In the genomic region with DNA sequence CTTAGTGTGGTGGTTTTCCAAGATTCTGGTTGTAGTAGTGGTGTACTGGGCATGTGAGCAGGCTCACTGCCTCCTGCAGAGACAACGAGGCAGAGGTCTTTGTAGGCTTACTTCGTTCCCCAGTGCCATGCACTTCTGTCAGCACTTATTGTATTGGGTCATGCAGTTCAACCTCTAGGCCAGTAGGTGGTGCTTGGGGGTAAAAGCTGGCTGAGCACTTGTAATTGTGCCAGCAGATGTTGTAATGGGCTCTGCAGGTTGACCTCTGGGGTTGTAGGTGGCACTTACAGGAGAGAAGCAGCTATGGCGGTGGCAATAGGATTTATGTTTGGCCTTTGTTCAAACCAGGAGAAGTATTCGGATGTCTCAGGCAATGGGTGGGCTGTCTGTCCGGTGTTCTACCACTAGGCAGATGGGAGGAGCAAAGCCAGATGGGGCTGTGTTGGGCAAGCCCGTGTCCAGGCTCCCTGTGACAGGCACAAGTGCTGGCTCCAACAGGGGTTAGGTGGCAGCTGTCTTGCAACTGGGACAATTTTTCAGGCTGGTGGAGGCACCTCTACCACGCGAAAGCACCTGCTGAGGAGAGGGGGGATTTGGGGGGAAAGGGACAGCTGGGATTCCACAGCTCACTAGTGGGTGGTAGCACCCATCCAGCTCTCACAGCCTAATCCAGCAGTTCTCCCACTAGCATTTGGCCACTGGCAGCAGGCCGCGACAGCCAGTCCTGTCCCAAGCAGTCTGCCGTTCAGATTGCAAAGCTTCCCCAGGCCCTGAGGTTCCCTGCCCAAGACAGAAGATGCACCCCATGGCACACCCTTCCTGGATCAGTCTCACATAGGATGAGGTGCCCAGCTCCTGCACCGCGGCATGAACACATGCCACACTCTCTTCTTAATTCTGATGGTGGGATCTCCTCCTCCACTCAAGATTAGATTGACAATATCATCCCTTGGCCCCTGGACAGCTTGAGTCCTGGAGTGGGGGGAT, we compare ENCODE assay signal across 8 cellular contexts.
DNase-seq lines count a peak whose midpoint lies in the region; ATAC-seq and TF ChIP-seq lines count a peak whose summit lies in the region.

No MANE protein-coding gene starts in this region.

- peak; percentile 41 to 73 (median 52) for TF ChIP-seq CTCF in vagina (IDR thresholded peaks at IDR 0.05)

- H3K27me3 Mint-ChIP-seq in natural killer cell treated with Interleukin-12 subunit alpha and Interleukin-12 subunit beta and Interleukin-15 and Interleukin-18, amount 100 ng/mL, for 72 hours, result peaks cover 21 to 25% of the 10 kb centered on the region in 2 donors

- H3K36me3 Mint-ChIP-seq in natural killer cell treated with Interleukin-12 subunit alpha and Interleukin-12 subunit beta and Interleukin-15 and Interleukin-18, amount 100 ng/mL, for 72 hours, result no peaks in the 10 kb centered on the region

- H3K27ac ChIP-seq in vagina, result no peak overlapping the region

- ATAC-seq in GM19463 (IDR thresholded peaks at IDR 0.05; ENCODE audit: unreplicated experiment), result peak; percentile 99
- ATAC-seq in HG03439 (IDR thresholded peaks at IDR 0.05; ENCODE audit: unreplicated experiment), result peak; percentile 99
- ATAC-seq in natural killer cell treated with Interleukin-12 subunit alpha and Interleukin-12 subunit beta and Interleukin-15 and Interleukin-18, amount 100 ng/mL, for 72 hours, result peak; percentile 90 to 94

- TF ChIP-seq POLR2A in vagina (IDR thresholded peaks at IDR 0.05), result no peak

- H3K9me3 ChIP-seq in vagina, result no peaks in the 10 kb centered on the region

- H3K4me1 Mint-ChIP-seq in natural killer cell treated with Interleukin-12 subunit alpha and Interleukin-12 subunit beta and Interleukin-15 and Interleukin-18, amount 100 ng/mL, for 72 hours (ENCODE audit: low read depth in 2 of 2), result peaks cover 7 to 10% of the 10 kb centered on the region in 2 donors

- H3K4me1 ChIP-seq in vagina, result no peaks in the 10 kb centered on the region

- no peaks in the 10 kb centered on the region for H3K27me3 ChIP-seq in vagina

- DNase-seq in DMS 273 treated with DMSO at 0.1 percent for 48 hours (lab: John Stamatoyannopoulos, UW), result peak; percentile 2
- peak; percentile 32 to 77 for DNase-seq in NCI-H524 (lab: John Stamatoyannopoulos, UW)
- DNase-seq in activated CD4-positive, alpha-beta T cell treated with anti-CD3 and anti-CD28 coated beads, Interleukin-2, amount 50 U/mL, for 1 hour, result peak; percentile 6
- peak; percentile 64 for DNase-seq in fibroblast of gingiva (ENCODE audit: low read depth)
- peak; percentile 77 for DNase-seq in natural killer cell treated with Interleukin-12 subunit alpha and Interleukin-12 subunit beta and Interleukin-15 and Interleukin-18, amount 100 ng/mL, for 72 hours (ENCODE audit: low spot score)
- DNase-seq in vagina (ENCODE audit: extremely low spot score in 2 of 2), result no peak

- intact Hi-C loops in vagina (cut with DNase I), result loop anchor here (1.0 kb wide), 1 partner anchor 363 kb away; no protein-coding TSS in a partner anchor

- H3K27ac Mint-ChIP-seq in natural killer cell treated with Interleukin-12 subunit alpha and Interleukin-12 subunit beta and Interleukin-15 and Interleukin-18, amount 100 ng/mL, for 72 hours, result peak overlapping the region in 1 of 2 donors; percentile 59

- no peak overlapping the region for H3K4me3 ChIP-seq in vagina

- H3K9me3 Mint-ChIP-seq in natural killer cell treated with Interleukin-12 subunit alpha and Interleukin-12 subunit beta and Interleukin-15 and Interleukin-18, amount 100 ng/mL, for 72 hours, result no peaks in the 10 kb centered on the region

- H3K36me3 ChIP-seq in vagina, result no peaks in the 10 kb centered on the region

- no peak overlapping the region for H3K4me3 Mint-ChIP-seq in natural killer cell treated with Interleukin-12 subunit alpha and Interleukin-12 subunit beta and Interleukin-15 and Interleukin-18, amount 100 ng/mL, for 72 hours

Comparison
In these comparisons a context has a peak if more than half of its experiments do, and no peak if none do; other contexts are left out.
1. DNase-seq: peak in DMS 273 treated with DMSO at 0.1 percent for 48 hours (single experiment), NCI-H524 (2 of 2), activated CD4-positive, alpha-beta T cell treated with anti-CD3 and anti-CD28 coated beads, Interleukin-2, amount 50 U/mL, for 1 hour (single experiment), fibroblast of gingiva (single experiment) and natural killer cell treated with Interleukin-12 subunit alpha and Interleukin-12 subunit beta and Interleukin-15 and Interleukin-18, amount 100 ng/mL, for 72 hours (single experiment); none in vagina (0 of 2).
2. Peak in every context shown above with its lines, with median percentiles within 50 percentile points of each other: ATAC-seq.